In genomic region chr17:39197380-39198185, GRCh38 we compare ENCODE assay signal across 8 cellular contexts.
DNase-seq lines count a peak whose midpoint lies in the region; ATAC-seq and TF ChIP-seq lines count a peak whose summit lies in the region.

TSS of gene CACNB1 (minus strand) at chr17:39197669. CDS start at chr17:39197495, 174 bp downstream.

- no peak for ATAC-seq in GM21360 (IDR thresholded peaks at IDR 0.05; ENCODE audit: unreplicated experiment)

- TF ChIP-seq CTCF in WERI-Rb-1 (IDR thresholded peaks at IDR 0.05; ENCODE audit: low read depth, low read length), result no peak

- H3K4me3 ChIP-seq in WERI-Rb-1 (ENCODE audit: low read depth, low read length), result peak within 1 kb of the TSS; percentile 77
- H3K4me3 ChIP-seq in skin epidermis, result peak within 1 kb of the TSS; percentile 50 to 78 (median 69)

- no peaks in the 10 kb centered on the region for H3K27me3 ChIP-seq in WERI-Rb-1 (ENCODE audit: insufficient read depth, low read depth, severe bottlenecking)

- H3K27ac ChIP-seq in WERI-Rb-1, result peak within 1 kb of the TSS; percentile 69
- H3K27ac ChIP-seq in skin epidermis, result peak within 1 kb of the TSS in 20 of 21 experiments; percentile 7 to 100 (median 80)

- H3K36me3 ChIP-seq in WERI-Rb-1, result peaks cover 26% of the 10 kb centered on the region

- DNase-seq in NK-92 treated with Interleukin-12 subunit alpha and Interleukin-12 subunit beta, amount 100 ng/mL, for 24 hours (lab: John Stamatoyannopoulos, UW), result peak; percentile 67
- DNase-seq in NK-92 (lab: John Stamatoyannopoulos, UW; ENCODE audit: unreplicated experiment) (no peak), NCI-H2107 treated with DMSO at 0.1 percent for 48 hours (lab: John Stamatoyannopoulos, UW; ENCODE audit: unreplicated experiment) (peak; percentile 43), WERI-Rb-1 (peak; percentile 89), T47D (ENCODE audit: low read depth in 1 of 2, low spot score in 1 of 2) (peak; percentile 87 to 95), iPS-NIHi11 (ENCODE audit: low spot score) (peak; percentile 94)

- no peaks in the 10 kb centered on the region for H3K9me3 ChIP-seq in WERI-Rb-1 (ENCODE audit: severe bottlenecking)

- in situ Hi-C loops in T47D (cut with HindIII; ENCODE audit: low pct_unique_long_range_greater_than_20kb, low sequenced_read_pairs), result no loop called here
